ENCODE assay signal across 18 cellular contexts in genomic region chr4:82948647-82949204, GRCh38. TPM values are rescaled to one million over a fixed set of nuclear protein-coding genes. Genes with fewer than 3 reads are reported as not detected.
DNase-seq lines count a peak whose midpoint lies in the region; ATAC-seq, FAIRE-seq and TF ChIP-seq lines count a peak whose summit lies in the region.
"Had no signal": no experiment of that assay in that cellular context is flagged by ENCODE, and none has a peak within 500 bp of the region (broad histone marks: within the 10 kb centered on the region; RNA-seq: fewer than 3 reads in every experiment).

No MANE protein-coding gene starts in this region.

- no peaks in the 10 kb centered on the region for H3K27me3 ChIP-seq in bronchial epithelial cell (ENCODE audit: control insufficient read depth, insufficient read depth, low read length)
- H3K27me3 ChIP-seq: ascending aorta, hepatocyte had no signal

- no peaks in the 10 kb centered on the region for H3K27me3 Mint-ChIP-seq in activated CD4-positive, alpha-beta memory T cell treated with anti-CD3 and anti-CD28 coated beads for 36 hours
- H3K27me3 Mint-ChIP-seq: CD4-positive, alpha-beta T cell; stimulated activated naive CD8-positive, alpha-beta T cell treated with anti-CD3 and anti-CD28 coated beads, Interleukin-15, amount 100 ng/mL, for 72 hours had no signal

- DNase-seq in AG10803 (ENCODE audit: low read depth) (peak; percentile 7), HT1080 (ENCODE audit: low read depth) (peak; percentile 32), bronchial epithelial cell (ENCODE audit: low read depth) (peak; percentile 12), iris pigment epithelial cell (ENCODE audit: low read depth) (peak; percentile 71), NCI-H146 (lab: John Stamatoyannopoulos, UW) (no peak), HCEC 1CT (no peak)
- no peak for DNase-seq in activated CD4-positive, alpha-beta memory T cell treated with anti-CD3 and anti-CD28 coated beads for 36 hours
- DNase-seq: activated CD4-positive, alpha-beta T cell treated with anti-CD3 and anti-CD28 coated beads, Interleukin-2, amount 50 U/mL, for 1 hour; activated naive CD4-positive, alpha-beta T cell treated with Interleukin-2 at 50 U/mL for 16 hours; CD4-positive, alpha-beta T cell; NCI-H2171 treated with DMSO at 0.1 percent for 48 hours; nephron progenitor cell; stimulated activated naive CD8-positive, alpha-beta T cell treated with anti-CD3 and anti-CD28 coated beads, Interleukin-15, amount 100 ng/mL, for 72 hours; SW 1271 had no signal

- H3K4me3 Mint-ChIP-seq in activated CD4-positive, alpha-beta memory T cell treated with anti-CD3 and anti-CD28 coated beads for 36 hours: no peak overlapping the region
- H3K4me3 Mint-ChIP-seq: CD4-positive, alpha-beta T cell; nephron progenitor cell; stimulated activated naive CD8-positive, alpha-beta T cell treated with anti-CD3 and anti-CD28 coated beads, Interleukin-15, amount 100 ng/mL, for 72 hours had no signal

- peaks cover 3% of the 10 kb centered on the region for H3K4me1 Mint-ChIP-seq in activated CD4-positive, alpha-beta memory T cell treated with anti-CD3 and anti-CD28 coated beads for 36 hours (ENCODE audit: low read depth)
- H3K4me1 Mint-ChIP-seq: nephron progenitor cell; stimulated activated naive CD8-positive, alpha-beta T cell treated with anti-CD3 and anti-CD28 coated beads, Interleukin-15, amount 100 ng/mL, for 72 hours had no signal

- CTCF ChIA-PET in activated CD4-positive, alpha-beta memory T cell treated with anti-CD3 and anti-CD28 coated beads for 36 hours (lab: Charles Lee): no interaction called here

- FAIRE-seq in bronchial epithelial cell (lab: Jason Lieb, UNC): no peak
- FAIRE-seq: urothelium cell line had no signal

- no peaks in the 10 kb centered on the region for H3K36me3 ChIP-seq in bronchial epithelial cell (ENCODE audit: control insufficient read depth, insufficient read depth, low read length)

- no peak for TF ChIP-seq CTCF in AG10803 (conservative IDR thresholded peaks at IDR 0.05; ENCODE audit: low read length)
- no peak for TF ChIP-seq CTCF in bronchial epithelial cell (IDR thresholded peaks at IDR 0.05; ENCODE audit: insufficient read depth, low read length, severe bottlenecking)

- no peaks in the 10 kb centered on the region for H3K9me3 Mint-ChIP-seq in activated CD4-positive, alpha-beta memory T cell treated with anti-CD3 and anti-CD28 coated beads for 36 hours
- H3K9me3 Mint-ChIP-seq: CD4-positive, alpha-beta T cell; nephron progenitor cell; stimulated activated naive CD8-positive, alpha-beta T cell treated with anti-CD3 and anti-CD28 coated beads, Interleukin-15, amount 100 ng/mL, for 72 hours had no signal

- no peak overlapping the region for H3K4me3 ChIP-seq in AG10803 (ENCODE audit: low read length)
- no peak overlapping the region for H3K4me3 ChIP-seq in bronchial epithelial cell (ENCODE audit: low read depth, low read length)
- H3K4me3 ChIP-seq: ascending aorta, hepatocyte had no signal

- no peak for ATAC-seq in HG03521 (IDR thresholded peaks at IDR 0.05; ENCODE audit: unreplicated experiment)
- ATAC-seq: stimulated activated naive CD8-positive, alpha-beta T cell treated with anti-CD3 and anti-CD28 coated beads, Interleukin-15, amount 100 ng/mL, for 72 hours had no signal

- intact Hi-C loops in activated CD4-positive, alpha-beta memory T cell treated with anti-CD3 and anti-CD28 coated beads for 36 hours (cut with micrococcal nuclease): no loop called here

- no peak overlapping the region for H3K27ac Mint-ChIP-seq in activated CD4-positive, alpha-beta memory T cell treated with anti-CD3 and anti-CD28 coated beads for 36 hours
- H3K27ac Mint-ChIP-seq: CD4-positive, alpha-beta T cell; nephron progenitor cell; stimulated activated naive CD8-positive, alpha-beta T cell treated with anti-CD3 and anti-CD28 coated beads, Interleukin-15, amount 100 ng/mL, for 72 hours had no signal

- H3K36me3 Mint-ChIP-seq in activated CD4-positive, alpha-beta memory T cell treated with anti-CD3 and anti-CD28 coated beads for 36 hours: peaks cover 12% of the 10 kb centered on the region

- POLR2A ChIA-PET in activated CD4-positive, alpha-beta memory T cell treated with anti-CD3 and anti-CD28 coated beads for 36 hours (lab: Charles Lee): no interaction called here

RNA-seq across cellular contexts. Expression of gene THAP9, which starts 48.2 kb away (rescaled TPM):
- total RNA-seq in HT1080 (2014; rRNA removed; shearing (Covaris generic)): 2.1 and 3.1 TPM in 2 replicates
- 2.4 and 3.0 TPM in 2 replicates for polyA plus RNA-seq in HT1080 (2015; cell fraction: cytosol; rRNA removed)
- 6.5 and 7.4 TPM in 2 replicates for polyA plus RNA-seq in HT1080 (2015; cell fraction: nucleus; rRNA removed)
- 2.9 TPM in 2 replicates for total RNA-seq in bronchial epithelial cell
- total RNA-seq in activated CD4-positive, alpha-beta memory T cell treated with anti-CD3 and anti-CD28 coated beads for 36 hours: 1 to 10 TPM; 2.3 to 2.4 TPM

RNA-seq across cellular contexts. Expression of gene SEC31A, which starts 57.8 kb away (rescaled TPM):
- 65.6 and 93.7 TPM in 2 replicates for total RNA-seq in HT1080 (2014; rRNA removed; shearing (Covaris generic))
- polyA plus RNA-seq in HT1080 (2015; cell fraction: cytosol; rRNA removed): 92.6 and 115 TPM in 2 replicates
- 257 and 277 TPM in 2 replicates for polyA plus RNA-seq in HT1080 (2015; cell fraction: nucleus; rRNA removed)
- total RNA-seq in bronchial epithelial cell: 96.0 and 128 TPM in 2 replicates
- 10 to 100 TPM; 87.8 to 88.1 TPM for total RNA-seq in activated CD4-positive, alpha-beta memory T cell treated with anti-CD3 and anti-CD28 coated beads for 36 hours

Comparison
In these comparisons a context has a peak if more than half of its experiments do, and no peak if none do; other contexts are left out.
1. DNase-seq: peak in AG10803 (single experiment), HT1080 (single experiment), bronchial epithelial cell (single experiment) and iris pigment epithelial cell (single experiment); none in activated CD4-positive, alpha-beta memory T cell treated with anti-CD3 and anti-CD28 coated beads for 36 hours (single experiment), NCI-H146 (single experiment) and HCEC 1CT (single experiment).